ENCODE assay signal across 25 cellular contexts in genomic region chr16:3979518-3979917, GRCh38.
DNase-seq lines count a peak whose midpoint lies in the region; ATAC-seq, FAIRE-seq and TF ChIP-seq lines count a peak whose summit lies in the region.
"Had no signal": no experiment of that assay in that cellular context is flagged by ENCODE, and none has a peak within 500 bp of the region (broad histone marks: within the 10 kb centered on the region; RNA-seq: fewer than 3 reads in every experiment).

No MANE protein-coding gene starts in this region.

- DNase-seq in Right ventricle myocardium superior (peak; percentile 29), left ventricle myocardium superior (no peak), SK-N-MC (ENCODE audit: low read depth, low spot score) (no peak), mesenchymal stem cell (no peak), urothelium cell line (ENCODE audit: low spot score) (no peak), GOT3 (lab: John Stamatoyannopoulos, UW) (no peak), suprapubic skin (ENCODE audit: low spot score in 2 of 2) (no peak)
- DNase-seq in activated CD4-positive, alpha-beta T cell treated with anti-CD3 and anti-CD28 coated beads for 48 hours: no peak
- DNase-seq: 8988T; ACHN; AML-193; BE2C; CD4-positive, alpha-beta T cell; DMS 273 treated with DMSO at 0.1 percent for 48 hours; DMS53; DMS79 treated with DMSO at 0.1 percent for 48 hours; GF-D8; GM23248; HFFc6 had no signal

- H3K27ac ChIP-seq in SK-N-MC (peak overlapping the region; percentile 80), mesenchymal stem cell (ENCODE audit: low read length, poor library complexity, severe bottlenecking) (no peak overlapping the region), suprapubic skin (no peak overlapping the region)
- H3K27ac ChIP-seq: A549; BLaER1 treated with 17β-estradiol and CSF1 and Interleukin-3, amounts not matched to agents 10 nM and 100 nM; GM23248 had no signal

- H3K14ac ChIP-seq in mesenchymal stem cell (ENCODE audit: low read length in 2 of 2): no peak overlapping the region

- H3K36me3 ChIP-seq in SK-N-MC (ENCODE audit: insufficient read depth, low read length) (no peaks in the 10 kb centered on the region), mesenchymal stem cell (ENCODE audit: control insufficient read depth in 1 of 2, insufficient read depth in 2 of 2, low read depth in 1 of 2, low read length in 2 of 2) (peaks cover 26 to 59% of the 10 kb centered on the region in 2 experiments), suprapubic skin (peaks cover 38% of the 10 kb centered on the region)

- peak overlapping the region; percentile 56 for H4K91ac ChIP-seq in mesenchymal stem cell (ENCODE audit: low read length)

- no peak for TF ChIP-seq CTCF in suprapubic skin (IDR thresholded peaks at IDR 0.05)

- peak overlapping the region in 1 of 2 experiments; percentile 30 for H3K4ac ChIP-seq in mesenchymal stem cell (ENCODE audit: low read depth in 1 of 2, low read length in 2 of 2)

- H3K9me3 ChIP-seq in SK-N-MC (ENCODE audit: low read depth, low read length) (no peaks in the 10 kb centered on the region), mesenchymal stem cell (ENCODE audit: control insufficient read depth, low read length) (no peaks in the 10 kb centered on the region), suprapubic skin (no peaks in the 10 kb centered on the region)
- H3K9me3 ChIP-seq: A549; BE2C; BLaER1 treated with 17β-estradiol and CSF1 and Interleukin-3, amounts not matched to agents 10 nM and 100 nM; HAP-1 had no signal

- no peak overlapping the region for H3K9ac ChIP-seq in SK-N-MC (ENCODE audit: insufficient read length)
- H3K9ac ChIP-seq in mesenchymal stem cell (ENCODE audit: low read length): no peak overlapping the region
- H3K9ac ChIP-seq: GM23248 had no signal

- H2BK5ac ChIP-seq in mesenchymal stem cell (ENCODE audit: low read depth, low read length, poor library complexity, severe bottlenecking): no peak overlapping the region

- no peaks in the 10 kb centered on the region for H3K79me1 ChIP-seq in mesenchymal stem cell (replicated peaks; ENCODE audit: low read length, poor library complexity, severe bottlenecking)

- peak; percentile 40 for FAIRE-seq in urothelium cell line (lab: Jason Lieb, UNC)
- FAIRE-seq: A549, D721Med, GM12891, GM18507 had no signal

- 96% methylated on average over 12 of the region's 12 CpGs for WGBS in mesenchymal stem cell
- 96% methylated on average over 8 of the region's 12 CpGs for WGBS in suprapubic skin

- no peak overlapping the region for H2BK120ac ChIP-seq in mesenchymal stem cell (ENCODE audit: low read depth, low read length)

- H3K4me1 ChIP-seq in mesenchymal stem cell (ENCODE audit: control insufficient read depth, insufficient read depth, low read depth, low read length) (peaks cover 20% of the 10 kb centered on the region), suprapubic skin (peaks cover 4% of the 10 kb centered on the region)

- TF ChIP-seq POLR2A in suprapubic skin (IDR thresholded peaks at IDR 0.05): no peak

- no peak for TF ChIP-seq EP300 in suprapubic skin (IDR thresholded peaks at IDR 0.05)

- H3K4me2 ChIP-seq in mesenchymal stem cell (ENCODE audit: low read length, poor library complexity, severe bottlenecking): no peak overlapping the region
- H3K4me2 ChIP-seq: A549; BLaER1 treated with 17β-estradiol and CSF1 and Interleukin-3, amounts not matched to agents 10 nM and 100 nM had no signal

- H3K27me3 ChIP-seq in mesenchymal stem cell (ENCODE audit: control insufficient read depth in 1 of 2, insufficient read depth in 1 of 2, low read length in 2 of 2): no peaks in the 10 kb centered on the region
- no peaks in the 10 kb centered on the region for H3K27me3 ChIP-seq in suprapubic skin
- H3K27me3 ChIP-seq: BE2C; BLaER1 treated with 17β-estradiol and CSF1 and Interleukin-3, amounts not matched to agents 10 nM and 100 nM had no signal

- H2BK15ac ChIP-seq in mesenchymal stem cell (ENCODE audit: low read depth, poor library complexity, severe bottlenecking): no peak overlapping the region

- H3K4me3 ChIP-seq in SK-N-MC (no peak overlapping the region), mesenchymal stem cell (ENCODE audit: insufficient read depth in 1 of 2, low read depth in 1 of 2, low read length in 2 of 2) (peak overlapping the region in 1 of 2 experiments; percentile 20), suprapubic skin (no peak overlapping the region)
- H3K4me3 ChIP-seq: A549; BLaER1 treated with 17β-estradiol and CSF1 and Interleukin-3, amounts not matched to agents 10 nM and 100 nM; GM23248; HAP-1 had no signal

- no peak overlapping the region for H4K8ac ChIP-seq in mesenchymal stem cell (ENCODE audit: low read length)

- peak overlapping the region in 1 of 2 experiments; percentile 54 for H3K18ac ChIP-seq in mesenchymal stem cell (ENCODE audit: low read depth in 1 of 2, low read length in 2 of 2)

- intact Hi-C loops in Right ventricle myocardium superior (cut with DNase I): loop anchor here (10.0 kb wide), 1 partner anchor 195 kb away; no protein-coding TSS in a partner anchor
- intact Hi-C loops in left ventricle myocardium superior (cut with micrococcal nuclease): no loop called here

- no peak for ATAC-seq in Right ventricle myocardium superior (ENCODE audit: poor library complexity)
- no peak for ATAC-seq in left ventricle myocardium superior
- ATAC-seq: A549 had no signal

- no peak overlapping the region for H3K23ac ChIP-seq in mesenchymal stem cell (ENCODE audit: low read length in 2 of 2)

- no peak overlapping the region for H2AFZ ChIP-seq in mesenchymal stem cell (ENCODE audit: low read depth, low read length)
- H2AFZ ChIP-seq: GM23248 had no signal

- peak overlapping the region in 1 of 2 experiments; percentile 35 for H2BK12ac ChIP-seq in mesenchymal stem cell (ENCODE audit: low read length in 2 of 2)

- no peak overlapping the region for H2AK5ac ChIP-seq in mesenchymal stem cell (ENCODE audit: low read length, severe bottlenecking)
